Comparison of ENCODE assay signal across 23 cellular contexts in genomic region chr17:41600318-41600717, GRCh38. TPM values are rescaled to one million over a fixed set of nuclear protein-coding genes. Genes with fewer than 3 reads are reported as not detected.
DNase-seq lines count a peak whose midpoint lies in the region; ATAC-seq, FAIRE-seq and TF ChIP-seq lines count a peak whose summit lies in the region.
"Had no signal": no experiment of that assay in that cellular context is flagged by ENCODE, and none has a peak within 500 bp of the region (broad histone marks: within the 10 kb centered on the region; RNA-seq: fewer than 3 reads in every experiment).

No MANE protein-coding gene starts in this region.

- CTCF ChIA-PET in RWPE1 (lab: Yijun Ruan, JAX) = no interaction called here
- CTCF ChIA-PET in HepG2 (lab: Yijun Ruan, JAX; ENCODE audit: low intra/inter-chr PET ratio, low total read pairs) = no interaction called here

- no TSS peak for BruUV-seq in HepG2 (replicated peaks; lab: Mats Ljungman, UMichigan)

- no peak for TF ChIP-seq RAD21 in HepG2 (CRISPR knock-in tag; IDR thresholded peaks at IDR 0.05)

- H3K27ac ChIP-seq in RWPE1 (peak overlapping the region; percentile 36), HepG2 (ENCODE audit: extremely low read length, insufficient read depth, low read length) (no peak overlapping the region), prostate gland (peak overlapping the region; percentile 25 to 41), sigmoid colon (no peak overlapping the region)
- H3K27ac ChIP-seq: GM23248 had no signal

- TF ChIP-seq EP300 in HepG2 (IDR thresholded peaks at IDR 0.05; ENCODE audit: low read depth in 2 of 2, low read length in 2 of 2) (no peak), HepG2 (CRISPR knock-in tag; IDR thresholded peaks at IDR 0.05; ENCODE audit: borderline replicate concordance) (no peak), sigmoid colon (IDR thresholded peaks at IDR 0.05) (no peak)

- H3K4me2 ChIP-seq in HepG2 (ENCODE audit: low read depth, low read length) = no peak overlapping the region

- no peak overlapping the region for H3K9ac ChIP-seq in HepG2 (ENCODE audit: insufficient read depth, low read depth, low read length)
- H3K9ac ChIP-seq: GM23248 had no signal

- no peaks in the 10 kb centered on the region for H4K20me1 ChIP-seq in HepG2 (ENCODE audit: insufficient read depth, low read length)

- H3K4me3 ChIP-seq in LNCaP clone FGC (ENCODE audit: low read depth, low read length) (peak overlapping the region; percentile 28), HepG2 (replicated peaks in 1 of 3; ENCODE audit: insufficient read depth in 1 of 3, low read depth in 2 of 3, low read length in 3 of 3) (no peak overlapping the region), prostate gland (no peak overlapping the region), sigmoid colon (no peak overlapping the region)
- H3K4me3 ChIP-seq: GM23248 had no signal

- TF ChIP-seq POLR2A in HepG2 (IDR thresholded peaks at IDR 0.05; ENCODE audit: insufficient read depth in 1 of 2, low read depth in 2 of 2, low read length in 2 of 2) (no peak), prostate gland (IDR thresholded peaks at IDR 0.05) (no peak), sigmoid colon (IDR thresholded peaks at IDR 0.05) (no peak)

- ATAC-seq in HepG2 = no peak
- ATAC-seq in GM19467 (IDR thresholded peaks at IDR 0.05; ENCODE audit: unreplicated experiment) = no peak
- ATAC-seq: CD8-positive, alpha-beta T cell; HCT116 had no signal

- H3K4me1 ChIP-seq in HepG2 (ENCODE audit: insufficient read depth, low read length) (no peaks in the 10 kb centered on the region), prostate gland (replicated peaks) (peaks cover 9% of the 10 kb centered on the region), sigmoid colon (no peaks in the 10 kb centered on the region)
- H3K4me1 ChIP-seq: Caco-2 had no signal

- in situ Hi-C loops in HepG2 (cut with HindIII; ENCODE audit: extremely low pct_ligation_motif_present, low pct_unique_long_range_greater_than_20kb) = no loop called here

- H2AFZ ChIP-seq in HepG2 (ENCODE audit: low read length) = no peak overlapping the region
- H2AFZ ChIP-seq: GM23248 had no signal

- H3K9me3 ChIP-seq in HepG2 (ENCODE audit: low read length) (no peaks in the 10 kb centered on the region), prostate gland (no peaks in the 10 kb centered on the region), sigmoid colon (no peaks in the 10 kb centered on the region)
- H3K9me3 ChIP-seq: Caco-2 had no signal

- H3K36me3 ChIP-seq in HepG2 (replicated peaks in 1 of 2; ENCODE audit: control insufficient read depth in 1 of 2, insufficient read depth in 2 of 2, low read length in 2 of 2) (no peaks in the 10 kb centered on the region), prostate gland (no peaks in the 10 kb centered on the region), sigmoid colon (no peaks in the 10 kb centered on the region)

- DNase-seq in LNCaP clone FGC (ENCODE audit: low read depth) (peak; percentile 77), RWPE1 (ENCODE audit: low spot score) (no peak), HepG2 (ENCODE audit: low spot score) (no peak), prostate gland (ENCODE audit: low spot score) (no peak), sigmoid colon (no peak), mucosa of gallbladder (ENCODE audit: low spot score) (no peak), NOMO-1 treated with dmso at 0.1 percent for 144 hours (lab: John Stamatoyannopoulos, UW; ENCODE audit: unreplicated experiment) (no peak)
- DNase-seq: C1 segment of cervical spinal cord; Caco-2; CD4-positive, CD25-positive, alpha-beta regulatory T cell; CD8-positive, alpha-beta T cell; DMS153; DND-41; GM23248; H9 had no signal

- WGBS in HepG2 (ENCODE audit: low lambda C conversion rate) = 32% methylated on average over 4 of the region's 4 CpGs
- WGBS in prostate gland = 34% methylated on average over 4 of the region's 4 CpGs
- WGBS in sigmoid colon, 2 donors = 71 to 83% methylated on average over 4 of the region's 4 CpGs

- POLR2A ChIA-PET in RWPE1 (lab: Yijun Ruan, JAX; ENCODE audit: low non-redundant PET) (no interaction called here), HepG2 (lab: Yijun Ruan, JAX) (no interaction called here)

- H3K79me2 ChIP-seq in HepG2 (ENCODE audit: insufficient read depth, low read length) = no peaks in the 10 kb centered on the region

- FAIRE-seq in HepG2 (lab: Jason Lieb, UNC) = no peak
- FAIRE-seq: G401.6, GM12892 had no signal

- H3K27me3 ChIP-seq in HepG2 (ENCODE audit: control insufficient read depth in 1 of 2, insufficient read depth in 2 of 2, low read length in 2 of 2) (peaks cover 0 to 5% of the 10 kb centered on the region in 2 experiments; a peak in 1 of 5 replicates), prostate gland (replicated peaks; ENCODE audit: insufficient read depth) (no peaks in the 10 kb centered on the region), sigmoid colon (no peaks in the 10 kb centered on the region)

- intact Hi-C loops in HepG2 (cut with micrococcal nuclease; ENCODE audit: unreplicated experiment) = no loop called here
- intact Hi-C loops in prostate gland (cut with DNase I) = no loop called here
- intact Hi-C loops in sigmoid colon (cut with DNase I) = no loop called here

- TF ChIP-seq CTCF in LNCaP clone FGC (IDR thresholded peaks at IDR 0.05; ENCODE audit: control insufficient read depth, extremely low read depth, insufficient read depth) = no peak
- no peak for TF ChIP-seq CTCF in RWPE1 (conservative IDR thresholded peaks at IDR 0.05; ENCODE audit: low read depth)
- TF ChIP-seq CTCF in HepG2 (CRISPR knock-in tag; IDR thresholded peaks at IDR 0.05) = no peak
- no peak for TF ChIP-seq CTCF in prostate gland (IDR thresholded peaks at IDR 0.05)
- no peak for TF ChIP-seq CTCF in sigmoid colon (IDR thresholded peaks at IDR 0.05)

RNA-seq across cellular contexts. Expression of gene KRT16, which starts 12.2 kb away (rescaled TPM):
- total RNA-seq in HepG2 (2016; rRNA removed; fragmentation: Illumina TruSeq; extraction: Trizol) = not detected in 2 replicates
- total RNA-seq in HepG2 (2016; cell fraction: cytosol; rRNA removed; fragmentation: Illumina TruSeq; extraction: Trizol; ENCODE audit: low read depth) = not detected in 2 replicates
- not detected in 2 replicates for total RNA-seq in HepG2 (2016; cell fraction: insoluble cytoplasmic fraction; rRNA removed; fragmentation: Illumina TruSeq; extraction: Trizol)
- not detected in 2 replicates for total RNA-seq in HepG2 (2016; cell fraction: membrane; rRNA removed; fragmentation: Illumina TruSeq; extraction: Trizol)
- total RNA-seq in HepG2 (2016; cell fraction: nucleus; rRNA removed; fragmentation: Illumina TruSeq; extraction: Trizol) = not detected in 2 replicates
- 0.07 TPM in 1 of 2 replicates, not detected in the other for polyA plus RNA-seq in HepG2 (2011; rRNA removed)
- not detected in 2 replicates for polyA plus RNA-seq in HepG2 (2011; cell fraction: cytosol; rRNA removed)
- polyA plus RNA-seq in HepG2 (2011; cell fraction: nucleus; rRNA removed) = not detected in 2 replicates
- polyA plus RNA-seq in HepG2 (2012) = not detected in 2 replicates
- not detected in 2 replicates for polyA plus RNA-seq in HepG2 (2016; cell fraction: cytosol; fragmentation: Illumina TruSeq; extraction: Trizol; ENCODE audit: low read depth)
- not detected in 2 replicates for polyA plus RNA-seq in HepG2 (2016; cell fraction: insoluble cytoplasmic fraction; fragmentation: Illumina TruSeq; extraction: Trizol; ENCODE audit: low read depth)
- polyA plus RNA-seq in HepG2 (2016; cell fraction: membrane; fragmentation: Illumina TruSeq; extraction: Trizol; ENCODE audit: low read depth) = not detected in 2 replicates
- polyA plus RNA-seq in HepG2 (2016; cell fraction: nucleus; fragmentation: Illumina TruSeq; extraction: Trizol; ENCODE audit: insufficient read depth, low read depth) = not detected in 2 replicates
- 5.8 TPM in 1 of 2 replicates, not detected in the other for polyA minus RNA-seq in HepG2 (2011; rRNA and poly(A)+ RNA removed; ENCODE audit: low replicate concordance)
- not detected in 2 replicates for polyA minus RNA-seq in HepG2 (2011; cell fraction: cytosol; rRNA and poly(A)+ RNA removed)
- not detected in 2 replicates for polyA minus RNA-seq in HepG2 (2011; cell fraction: nucleus; rRNA and poly(A)+ RNA removed)
- total RNA-seq in prostate gland = 1 to 10 TPM; 4.0 to 6.7 TPM
- under 1 TPM in 1 of 4 donors, not detected in 3; 0.83 TPM for total RNA-seq in sigmoid colon
- under 1 TPM in 2 of 3 donors, not detected in 1; 0.09 to 0.60 TPM for polyA plus RNA-seq in sigmoid colon
- not detected for total RNA-seq in mucosa of gallbladder
- total RNA-seq: A673; Caco-2; CD4-positive, CD25-positive, alpha-beta regulatory T cell; CD8-positive, alpha-beta T cell; H9 had no signal
- polyA plus RNA-seq: CD4-positive, CD25-positive, alpha-beta regulatory T cell had no signal

RNA-seq across cellular contexts. Expression of gene KRT14, which starts 13.6 kb away (rescaled TPM):
- total RNA-seq in HepG2 (2016; rRNA removed; fragmentation: Illumina TruSeq; extraction: Trizol) (not detected in 2 replicates), prostate gland (100 to 1,000 TPM in 1 of 2 donors, 10 to 100 TPM in 1; 28.1 to 298 TPM), sigmoid colon (not detected), mucosa of gallbladder (0.20 TPM)
- not detected in 2 replicates for total RNA-seq in HepG2 (2016; cell fraction: cytosol; rRNA removed; fragmentation: Illumina TruSeq; extraction: Trizol; ENCODE audit: low read depth)
- not detected in 2 replicates for total RNA-seq in HepG2 (2016; cell fraction: insoluble cytoplasmic fraction; rRNA removed; fragmentation: Illumina TruSeq; extraction: Trizol)
- total RNA-seq in HepG2 (2016; cell fraction: membrane; rRNA removed; fragmentation: Illumina TruSeq; extraction: Trizol) = not detected in 2 replicates
- total RNA-seq in HepG2 (2016; cell fraction: nucleus; rRNA removed; fragmentation: Illumina TruSeq; extraction: Trizol) = not detected in 2 replicates
- polyA plus RNA-seq in HepG2 (2011; rRNA removed) (0.09 and 0.37 TPM in 2 replicates), sigmoid colon (1 to 10 TPM in 2 of 3 donors, under 1 TPM in 1; 0.15 to 3.6 (median 1.4) TPM)
- polyA plus RNA-seq in HepG2 (2011; cell fraction: cytosol; rRNA removed) = 0.03 and 0.04 TPM in 2 replicates
- not detected in 2 replicates for polyA plus RNA-seq in HepG2 (2011; cell fraction: nucleus; rRNA removed)
- not detected in 2 replicates for polyA plus RNA-seq in HepG2 (2012)
- not detected in 2 replicates for polyA plus RNA-seq in HepG2 (2016; cell fraction: cytosol; fragmentation: Illumina TruSeq; extraction: Trizol; ENCODE audit: low read depth)
- not detected in 2 replicates for polyA plus RNA-seq in HepG2 (2016; cell fraction: insoluble cytoplasmic fraction; fragmentation: Illumina TruSeq; extraction: Trizol; ENCODE audit: low read depth)
- polyA plus RNA-seq in HepG2 (2016; cell fraction: membrane; fragmentation: Illumina TruSeq; extraction: Trizol; ENCODE audit: low read depth) = not detected in 2 replicates
- polyA plus RNA-seq in HepG2 (2016; cell fraction: nucleus; fragmentation: Illumina TruSeq; extraction: Trizol; ENCODE audit: insufficient read depth, low read depth) = not detected in 2 replicates
- polyA minus RNA-seq in HepG2 (2011; rRNA and poly(A)+ RNA removed; ENCODE audit: low replicate concordance) = 9.6 TPM in 1 of 2 replicates, not detected in the other
- not detected in 2 replicates for polyA minus RNA-seq in HepG2 (2011; cell fraction: cytosol; rRNA and poly(A)+ RNA removed)
- polyA minus RNA-seq in HepG2 (2011; cell fraction: nucleus; rRNA and poly(A)+ RNA removed) = not detected in 2 replicates
- total RNA-seq: A172; A673; Caco-2; CD4-positive, CD25-positive, alpha-beta regulatory T cell; CD8-positive, alpha-beta T cell; GM23248; H4; H9 had no signal
- polyA plus RNA-seq: CD4-positive, CD25-positive, alpha-beta regulatory T cell had no signal

RNA-seq across cellular contexts. Expression of gene KRT17, which starts 24.1 kb away (rescaled TPM):
- total RNA-seq in HepG2 (2016; rRNA removed; fragmentation: Illumina TruSeq; extraction: Trizol) (0.52 and 0.82 TPM in 2 replicates), prostate gland (100 to 1,000 TPM; 201 to 360 TPM), sigmoid colon (1 to 10 TPM in 2 of 4 donors, not detected in 2; 1.2 to 5.3 TPM), mucosa of gallbladder (not detected)
- 0.40 and 0.44 TPM in 2 replicates for total RNA-seq in HepG2 (2016; cell fraction: cytosol; rRNA removed; fragmentation: Illumina TruSeq; extraction: Trizol; ENCODE audit: low read depth)
- 0.40 and 0.54 TPM in 2 replicates for total RNA-seq in HepG2 (2016; cell fraction: insoluble cytoplasmic fraction; rRNA removed; fragmentation: Illumina TruSeq; extraction: Trizol)
- 0.38 and 0.65 TPM in 2 replicates for total RNA-seq in HepG2 (2016; cell fraction: membrane; rRNA removed; fragmentation: Illumina TruSeq; extraction: Trizol)
- 1.4 TPM in 1 of 2 replicates, not detected in the other for total RNA-seq in HepG2 (2016; cell fraction: nucleus; rRNA removed; fragmentation: Illumina TruSeq; extraction: Trizol)
- polyA plus RNA-seq in HepG2 (2011; rRNA removed) (0.38 and 0.47 TPM in 2 replicates), sigmoid colon (under 1 TPM in 1 of 3 donors, not detected in 2; 0.17 TPM)
- polyA plus RNA-seq in HepG2 (2011; cell fraction: cytosol; rRNA removed) = 0.43 and 0.50 TPM in 2 replicates
- 0.23 and 0.66 TPM in 2 replicates for polyA plus RNA-seq in HepG2 (2011; cell fraction: nucleus; rRNA removed)
- 0.28 TPM in 1 of 2 replicates, not detected in the other for polyA plus RNA-seq in HepG2 (2012)
- polyA plus RNA-seq in HepG2 (2016; cell fraction: cytosol; fragmentation: Illumina TruSeq; extraction: Trizol; ENCODE audit: low read depth) = 0.54 and 0.71 TPM in 2 replicates
- 0.70 and 0.84 TPM in 2 replicates for polyA plus RNA-seq in HepG2 (2016; cell fraction: insoluble cytoplasmic fraction; fragmentation: Illumina TruSeq; extraction: Trizol; ENCODE audit: low read depth)
- 0.35 and 1.0 TPM in 2 replicates for polyA plus RNA-seq in HepG2 (2016; cell fraction: membrane; fragmentation: Illumina TruSeq; extraction: Trizol; ENCODE audit: low read depth)
- polyA plus RNA-seq in HepG2 (2016; cell fraction: nucleus; fragmentation: Illumina TruSeq; extraction: Trizol; ENCODE audit: insufficient read depth, low read depth) = 0.55 and 0.81 TPM in 2 replicates
- polyA minus RNA-seq in HepG2 (2011; rRNA and poly(A)+ RNA removed; ENCODE audit: low replicate concordance) = 0.32 and 1,101 TPM in 2 replicates
- 9.0 and 16.5 TPM in 2 replicates for polyA minus RNA-seq in HepG2 (2011; cell fraction: cytosol; rRNA and poly(A)+ RNA removed)
- 3.5 and 5.9 TPM in 2 replicates for polyA minus RNA-seq in HepG2 (2011; cell fraction: nucleus; rRNA and poly(A)+ RNA removed)
- total RNA-seq: A172; CD4-positive, CD25-positive, alpha-beta regulatory T cell; CD8-positive, alpha-beta T cell had no signal
- polyA plus RNA-seq: CD4-positive, CD25-positive, alpha-beta regulatory T cell had no signal

RNA-seq across cellular contexts. Expression of gene KRT9, which starts 28.5 kb away (rescaled TPM):
- total RNA-seq in HepG2 (2016; rRNA removed; fragmentation: Illumina TruSeq; extraction: Trizol) = not detected in 2 replicates
- not detected in 2 replicates for total RNA-seq in HepG2 (2016; cell fraction: cytosol; rRNA removed; fragmentation: Illumina TruSeq; extraction: Trizol; ENCODE audit: low read depth)
- not detected in 2 replicates for total RNA-seq in HepG2 (2016; cell fraction: insoluble cytoplasmic fraction; rRNA removed; fragmentation: Illumina TruSeq; extraction: Trizol)
- total RNA-seq in HepG2 (2016; cell fraction: membrane; rRNA removed; fragmentation: Illumina TruSeq; extraction: Trizol) = not detected in 2 replicates
- total RNA-seq in HepG2 (2016; cell fraction: nucleus; rRNA removed; fragmentation: Illumina TruSeq; extraction: Trizol) = not detected in 2 replicates
- polyA plus RNA-seq in HepG2 (2011; rRNA removed) = not detected in 2 replicates
- polyA plus RNA-seq in HepG2 (2011; cell fraction: cytosol; rRNA removed) = not detected in 2 replicates
- polyA plus RNA-seq in HepG2 (2011; cell fraction: nucleus; rRNA removed) = not detected in 2 replicates
- polyA plus RNA-seq in HepG2 (2012) = not detected in 2 replicates
- polyA plus RNA-seq in HepG2 (2016; cell fraction: cytosol; fragmentation: Illumina TruSeq; extraction: Trizol; ENCODE audit: low read depth) = not detected in 2 replicates
- not detected in 2 replicates for polyA plus RNA-seq in HepG2 (2016; cell fraction: insoluble cytoplasmic fraction; fragmentation: Illumina TruSeq; extraction: Trizol; ENCODE audit: low read depth)
- not detected in 2 replicates for polyA plus RNA-seq in HepG2 (2016; cell fraction: membrane; fragmentation: Illumina TruSeq; extraction: Trizol; ENCODE audit: low read depth)
- not detected in 2 replicates for polyA plus RNA-seq in HepG2 (2016; cell fraction: nucleus; fragmentation: Illumina TruSeq; extraction: Trizol; ENCODE audit: insufficient read depth, low read depth)
- 0.19 TPM in 1 of 2 replicates, not detected in the other for polyA minus RNA-seq in HepG2 (2011; rRNA and poly(A)+ RNA removed; ENCODE audit: low replicate concordance)
- polyA minus RNA-seq in HepG2 (2011; cell fraction: cytosol; rRNA and poly(A)+ RNA removed) = not detected in 2 replicates
- not detected in 2 replicates for polyA minus RNA-seq in HepG2 (2011; cell fraction: nucleus; rRNA and poly(A)+ RNA removed)
- total RNA-seq in prostate gland = not detected
- total RNA-seq in sigmoid colon = not detected
- not detected for polyA plus RNA-seq in sigmoid colon
- total RNA-seq in mucosa of gallbladder = not detected
- total RNA-seq: A172; A673; Caco-2; CD4-positive, CD25-positive, alpha-beta regulatory T cell; CD8-positive, alpha-beta T cell; GM23248; H4; H9 had no signal
- polyA plus RNA-seq: BJ; CD4-positive, CD25-positive, alpha-beta regulatory T cell; GM23248 had no signal

Comparison
In these comparisons a context has a peak if more than half of its experiments do, and no peak if none do; other contexts are left out.
1. H3K27ac ChIP-seq: peak in RWPE1 (single experiment) and prostate gland (2 of 2); none in HepG2 (single experiment) and sigmoid colon (0 of 4).
2. RNA of gene KRT14, which starts 13.6 kb away (total RNA-seq): 28.1 to 298 TPM in prostate gland; 0.20 TPM in mucosa of gallbladder (single experiment), not detected in HepG2 and not detected in sigmoid colon; every median in the first group is over 10 times any median in the second.
3. RNA of gene KRT17, which starts 24.1 kb away (total RNA-seq): 201 to 360 TPM in prostate gland; 1.2 to 5.3 TPM in sigmoid colon, 0.38 to 1.4 TPM in HepG2 and not detected in mucosa of gallbladder (single experiment); every median in the first group is over 10 times any median in the second.